ENCODE assay signal across 15 cellular contexts in the genomic region with DNA sequence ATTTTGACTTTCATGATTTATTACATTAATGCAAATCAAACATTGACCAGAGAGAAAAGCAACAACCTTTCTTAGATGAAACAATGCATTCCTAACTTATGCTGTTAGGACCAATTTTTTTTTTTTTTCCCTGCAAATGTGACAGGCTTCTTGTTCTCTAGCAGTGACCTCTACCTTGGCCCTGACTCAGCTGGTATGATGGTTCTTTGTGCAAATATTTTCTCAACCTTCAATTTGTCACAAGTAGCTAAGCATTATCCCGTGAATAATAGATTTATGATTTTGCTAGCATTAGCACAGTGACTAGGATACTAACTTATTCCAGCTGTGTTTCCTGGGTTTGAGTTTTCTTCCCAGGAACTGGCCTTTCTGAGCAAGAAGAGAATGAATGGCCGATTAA.
A peak's percentile ranks its signal among the peaks of the same experiment; 100 is the strongest.
DNase-seq lines count a peak whose midpoint lies in the region; ATAC-seq and TF ChIP-seq lines count a peak whose summit lies in the region.
"Had no signal": no experiment of that assay in that cellular context is flagged by ENCODE, and none has a peak within 500 bp of the region (broad histone marks: within the 10 kb centered on the region; RNA-seq: fewer than 3 reads in every experiment).

No MANE protein-coding gene starts in this region.

- DNase-seq in Daoy (ENCODE audit: low read depth) = peak; percentile 21
- peak; percentile 22 for DNase-seq in NCI-H748 treated with DMSO at 0.1 percent for 48 hours (lab: John Stamatoyannopoulos, UW)
- peak; percentile 3 for DNase-seq in epithelial cell of esophagus (ENCODE audit: low read depth)
- DNase-seq in renal cortical epithelial cell (ENCODE audit: low read depth) = peak; percentile 74
- DNase-seq in OCI-M2 (lab: John Stamatoyannopoulos, UW; ENCODE audit: unreplicated experiment) = no peak
- DNase-seq in immature natural killer cell = no peak
- DNase-seq: activated CD8-positive, alpha-beta memory T cell treated with anti-CD3 and anti-CD28 coated beads, Interleukin-2, amount 50 U/mL, for 48 hours; NCI-H187; NK-92 treated with Interleukin-12 subunit alpha and Interleukin-12 subunit beta, amount 100 ng/mL, for 24 hours; stimulated activated CD4-positive, alpha-beta T cell treated with anti-CD3 and anti-CD28 coated beads, Interleukin-2, amount 100 ng/mL, for 48 hours; uterus had no signal

- no peak overlapping the region for H3K27ac Mint-ChIP-seq in immature natural killer cell
- H3K27ac Mint-ChIP-seq: activated naive CD4-positive, alpha-beta T cell treated with anti-CD3 and anti-CD28 coated beads, Interleukin-2, amount 50 U/mL, for 24 hours had no signal

- no peaks in the 10 kb centered on the region for H3K36me3 Mint-ChIP-seq in immature natural killer cell
- H3K36me3 Mint-ChIP-seq: activated naive CD4-positive, alpha-beta T cell treated with anti-CD3 and anti-CD28 coated beads, Interleukin-2, amount 50 U/mL, for 24 hours had no signal

- peaks cover 0 to 29% of the 10 kb centered on the region in 2 donors for H3K4me1 Mint-ChIP-seq in immature natural killer cell
- H3K4me1 Mint-ChIP-seq: activated naive CD4-positive, alpha-beta T cell treated with anti-CD3 and anti-CD28 coated beads, Interleukin-2, amount 50 U/mL, for 24 hours had no signal

- no peak overlapping the region for H3K4me3 ChIP-seq in epithelial cell of esophagus (ENCODE audit: low read length)
- H3K4me3 ChIP-seq: prostate gland, uterus had no signal

- peaks cover 0 to 7% (median 1%) of the 10 kb centered on the region in 3 donors for H3K27me3 Mint-ChIP-seq in immature natural killer cell (ENCODE audit: low read depth in 3 of 3)
- H3K27me3 Mint-ChIP-seq: activated naive CD4-positive, alpha-beta T cell treated with anti-CD3 and anti-CD28 coated beads, Interleukin-2, amount 50 U/mL, for 24 hours had no signal

- no peak for ATAC-seq in HG02870 (IDR thresholded peaks at IDR 0.05; ENCODE audit: unreplicated experiment)
- no peak for ATAC-seq in HG03175 (IDR thresholded peaks at IDR 0.05; ENCODE audit: unreplicated experiment)

- no peak overlapping the region for H3K4me3 Mint-ChIP-seq in immature natural killer cell
- H3K4me3 Mint-ChIP-seq: activated naive CD4-positive, alpha-beta T cell treated with anti-CD3 and anti-CD28 coated beads, Interleukin-2, amount 50 U/mL, for 24 hours had no signal

- no peak for TF ChIP-seq CTCF in epithelial cell of esophagus (IDR thresholded peaks at IDR 0.05; ENCODE audit: insufficient read depth, low read depth, low read length, missing control alignments)

- H3K9me3 Mint-ChIP-seq in immature natural killer cell = peaks cover 0 to 11% (median 2%) of the 10 kb centered on the region in 6 donors

Comparison
In these comparisons a context has a peak if more than half of its experiments do, and no peak if none do; other contexts are left out.
1. DNase-seq: peak in Daoy (single experiment), NCI-H748 treated with DMSO at 0.1 percent for 48 hours (single experiment), epithelial cell of esophagus (single experiment) and renal cortical epithelial cell (single experiment); none in OCI-M2 (single experiment) and immature natural killer cell (0 of 3).